ENCODE assay signal across 6 cellular contexts in genomic region chr1:155126494-155127104, GRCh38. TPM values are rescaled to one million over a fixed set of nuclear protein-coding genes. Genes with fewer than 3 reads are reported as not detected.
DNase-seq lines count a peak whose midpoint lies in the region; ATAC-seq, FAIRE-seq and TF ChIP-seq lines count a peak whose summit lies in the region.

No MANE protein-coding gene starts in this region.

- H2AFZ ChIP-seq in K562 (ENCODE audit: low read depth, low read length) (peak overlapping the region; percentile 91), mesenchymal stem cell (ENCODE audit: low read depth, low read length) (peak overlapping the region; percentile 36)

- no peak overlapping the region for H2AK5ac ChIP-seq in mesenchymal stem cell (ENCODE audit: low read length, severe bottlenecking)

- DNase-seq in BE2C, result no peak
- peak; percentile 73 for DNase-seq in NCI-H2227 (lab: John Stamatoyannopoulos, UW; ENCODE audit: unreplicated experiment)
- peak in 3 of 4 experiments; percentile 41 to 68 (median 65) for DNase-seq in K562 (ENCODE audit: extremely low read depth in 1 of 4, low spot score in 3 of 4)
- DNase-seq in mesenchymal stem cell, result peak; percentile 74
- no peak for DNase-seq in NOMO-1 (lab: John Stamatoyannopoulos, UW; ENCODE audit: unreplicated experiment in 2 of 2)

- in situ Hi-C loops in K562 (cut with MboI), result no loop called here

- H3K36me3 ChIP-seq in BE2C, result no peaks in the 10 kb centered on the region
- 0 out of 3 replicates have a peak, but pooled peaks cover 2% of the 10 kb centered on the region for H3K36me3 ChIP-seq in K562 (ENCODE audit: control insufficient read depth, insufficient read depth, low read length)
- H3K36me3 ChIP-seq in mesenchymal stem cell (ENCODE audit: control insufficient read depth in 1 of 2, insufficient read depth in 2 of 2, low read depth in 1 of 2, low read length in 2 of 2), result peaks cover 0 to 4% of the 10 kb centered on the region in 2 experiments

- peak overlapping the region; percentile 7 for H4K91ac ChIP-seq in mesenchymal stem cell (ENCODE audit: low read length)

- no peak for TF ChIP-seq POLR2A in K562 (conservative IDR thresholded peaks at IDR 0.05)

- H2BK5ac ChIP-seq in mesenchymal stem cell (ENCODE audit: low read depth, low read length, poor library complexity, severe bottlenecking), result peak overlapping the region; percentile 48

- H3K23ac ChIP-seq in mesenchymal stem cell (ENCODE audit: low read length in 2 of 2), result peak overlapping the region in 1 of 2 experiments; percentile 62

- H3K4me3 ChIP-seq in BE2C (ENCODE audit: low read depth, low read length), result peak overlapping the region; percentile 70
- H3K4me3 ChIP-seq in K562, result no peak overlapping the region; the same call in 1 of the 2 replicates
- peak overlapping the region; percentile 23 to 69 for H3K4me3 ChIP-seq in mesenchymal stem cell (ENCODE audit: insufficient read depth in 1 of 2, low read depth in 1 of 2, low read length in 2 of 2)

- no peaks in the 10 kb centered on the region for H3K9me1 ChIP-seq in K562 (ENCODE audit: control insufficient read depth, insufficient read depth, low read length)

- ATAC-seq in K562 (peak; percentile 36), HG02973 (IDR thresholded peaks at IDR 0.05; ENCODE audit: unreplicated experiment) (no peak)

- peak overlapping the region in 1 of 2 experiments; percentile 50 for H3K4ac ChIP-seq in mesenchymal stem cell (ENCODE audit: low read depth in 1 of 2, low read length in 2 of 2)

- intact Hi-C loops in K562 (cut with micrococcal nuclease), result no loop called here

- H3K18ac ChIP-seq in mesenchymal stem cell (ENCODE audit: low read depth in 1 of 2, low read length in 2 of 2), result peak overlapping the region in 1 of 2 experiments; percentile 0

- H3K79me2 ChIP-seq in K562 (ENCODE audit: control insufficient read depth, insufficient read depth, low read length), result peaks cover 2% of the 10 kb centered on the region; the same call in 1 of the 3 replicates

- H3K4me1 ChIP-seq in BE2C, result peaks cover 32% of the 10 kb centered on the region
- H3K4me1 ChIP-seq in K562 (replicated peaks in 1 of 2; ENCODE audit: control insufficient read depth in 2 of 2, insufficient read depth in 2 of 2, low read length in 2 of 2), result peaks cover 40 to 57% of the 10 kb centered on the region in 2 experiments
- H3K4me1 ChIP-seq in mesenchymal stem cell (ENCODE audit: control insufficient read depth, insufficient read depth, low read depth, low read length), result peaks cover 51% of the 10 kb centered on the region

- no peak for TF ChIP-seq RAD21 in K562 (CRISPR knock-in tag; conservative IDR thresholded peaks at IDR 0.05 in 1 of 2, IDR thresholded peaks at IDR 0.05 in 1 of 2)

- H4K20me1 ChIP-seq in K562 (replicated peaks; ENCODE audit: control insufficient read depth, insufficient read depth, low read length), result no peaks in the 10 kb centered on the region

- FAIRE-seq in K562 (lab: Jason Lieb, UNC), result peak; percentile 75

- H3K9ac ChIP-seq in K562 (ENCODE audit: insufficient read depth in 1 of 2, low read depth in 2 of 2, low read length in 2 of 2) (peak overlapping the region in 1 of 2 experiments; percentile 94; a peak in 2 of 4 replicates), mesenchymal stem cell (ENCODE audit: low read length) (no peak overlapping the region)

- H2BK15ac ChIP-seq in mesenchymal stem cell (ENCODE audit: low read depth, poor library complexity, severe bottlenecking), result no peak overlapping the region

- no TSS peak for BruUV-seq in K562 (replicated peaks; lab: Mats Ljungman, UMichigan)

- TF ChIP-seq EP300 in K562 (IDR thresholded peaks at IDR 0.05; ENCODE audit: low read length), result no peak

- peak overlapping the region; percentile 7 for H4K8ac ChIP-seq in mesenchymal stem cell (ENCODE audit: low read length)

- no peak overlapping the region for H3K14ac ChIP-seq in mesenchymal stem cell (ENCODE audit: low read length in 2 of 2)

- peak overlapping the region; percentile 72 for H3K4me2 ChIP-seq in K562 (ENCODE audit: insufficient read depth, low read length)
- H3K4me2 ChIP-seq in mesenchymal stem cell (ENCODE audit: low read length, poor library complexity, severe bottlenecking), result peak overlapping the region; percentile 94

- H2BK120ac ChIP-seq in mesenchymal stem cell (ENCODE audit: low read depth, low read length), result no peak overlapping the region

- H3K27ac ChIP-seq in K562 (ENCODE audit: extremely low read depth, low read depth, low read length), result no peak overlapping the region
- H3K27ac ChIP-seq in mesenchymal stem cell (ENCODE audit: low read length, poor library complexity, severe bottlenecking), result no peak overlapping the region

- H3K9me3 ChIP-seq in BE2C, result peaks cover 2% of the 10 kb centered on the region; the same call in 1 of the 2 replicates
- H3K9me3 ChIP-seq in K562 (replicated peaks; ENCODE audit: control insufficient read depth, insufficient read depth, low read depth, low read length), result no peaks in the 10 kb centered on the region
- H3K9me3 ChIP-seq in mesenchymal stem cell (ENCODE audit: control insufficient read depth, low read length), result no peaks in the 10 kb centered on the region

- H3K27me3 ChIP-seq in BE2C, result no peaks in the 10 kb centered on the region
- H3K27me3 ChIP-seq in K562 (ENCODE audit: control insufficient read depth in 2 of 2, insufficient read depth in 2 of 2, low read length in 2 of 2), result no peaks in the 10 kb centered on the region
- peaks cover 52 to 82% of the 10 kb centered on the region in 2 experiments for H3K27me3 ChIP-seq in mesenchymal stem cell (ENCODE audit: control insufficient read depth in 1 of 2, insufficient read depth in 1 of 2, low read length in 2 of 2)

- 20% methylated on average over 19 of the region's 36 CpGs for WGBS in K562 (ENCODE audit: insufficient coverage, low coverage, missing lambda C conversion rate)
- WGBS in mesenchymal stem cell, result under 1% methylated on average over 36 of the region's 36 CpGs

- peak overlapping the region in 1 of 2 experiments; percentile 57 for H2BK12ac ChIP-seq in mesenchymal stem cell (ENCODE audit: low read length in 2 of 2)

- H3K79me1 ChIP-seq in mesenchymal stem cell (replicated peaks; ENCODE audit: low read length, poor library complexity, severe bottlenecking), result no peaks in the 10 kb centered on the region

- POLR2A ChIA-PET in K562 (lab: Yijun Ruan, JAX), result no interaction called here

- CTCF ChIA-PET in K562 (lab: Yijun Ruan, JAX; ENCODE audit: low intra/inter-chr PET ratio), result no interaction called here

- TF ChIP-seq CTCF in BE2C (IDR thresholded peaks at IDR 0.05; ENCODE audit: low read depth, low read length), result no peak
- no peak for TF ChIP-seq CTCF in K562 (IDR thresholded peaks at IDR 0.05 in 2 of 3, conservative IDR thresholded peaks at IDR 0.05 in 1 of 3; ENCODE audit: insufficient read depth in 2 of 3, low read depth in 1 of 3, low read length in 3 of 3)

RNA-seq across cellular contexts. Expression of gene EFNA1, which starts 1.1 kb away (rescaled TPM):
- 6.7 TPM for polyA plus RNA-seq in BE2C (2012; ENCODE audit: insufficient read depth, insufficient read length, low read depth)
- 5.1 and 11.1 TPM in 2 replicates for total RNA-seq in K562 (2011; cell fraction: chromatin; rRNA removed; ENCODE audit: low replicate concordance)
- 14.3 and 14.5 TPM in 2 replicates for total RNA-seq in K562 (2011; cell fraction: nucleolus; rRNA removed)
- 10.1 and 15.0 TPM in 2 replicates for total RNA-seq in K562 (2011; cell fraction: nucleoplasm; rRNA removed)
- total RNA-seq in K562 (2014; rRNA removed) (2.5 and 2.6 TPM in 2 replicates), K562 (2014; rRNA removed; fragmentation: Illumina TruSeq; extraction: Trizol) (1.9 and 2.1 TPM in 2 replicates), K562 (2015; rRNA removed; fragmentation: Illumina TruSeq; extraction: Trizol) (3.3 and 3.7 TPM in 2 replicates), K562 (2021) (2.6 and 2.7 TPM in 2 replicates)
- polyA plus RNA-seq in K562 (2011; rRNA removed) (9.3 and 14.1 TPM in 2 replicates), K562 (2014; fragmentation: Illumina TruSeq; extraction: Trizol) (3.0 and 3.5 TPM in 2 replicates), K562 (2014; fragmentation: Nextera tagmentation; extraction: Ambion mirVana) (1 to 10 TPM; 3.7 TPM), K562 (2014; rRNA removed) (2.8 and 5.3 TPM in 2 replicates)
- 12.2 and 13.8 TPM in 2 replicates for polyA plus RNA-seq in K562 (2011; cell fraction: cytosol; rRNA removed)
- 9.8 and 11.9 TPM in 2 replicates for polyA plus RNA-seq in K562 (2011; cell fraction: nucleus; rRNA removed)
- 3.3 and 4.8 TPM in 2 replicates for polyA plus RNA-seq in K562 (2012)
- 5.8 and 6.6 TPM in 2 replicates for polyA minus RNA-seq in K562 (2011; rRNA and poly(A)+ RNA removed)
- polyA minus RNA-seq in K562 (2011; cell fraction: cytosol; rRNA and poly(A)+ RNA removed), result 8.0 and 16.9 TPM in 2 replicates
- polyA minus RNA-seq in K562 (2011; cell fraction: nucleus; rRNA and poly(A)+ RNA removed), result 3.9 and 4.4 TPM in 2 replicates
- 0.62 TPM for polyA plus RNA-seq in mesenchymal stem cell (2013, experiment 1 of 2)
- 0.53 TPM for polyA plus RNA-seq in mesenchymal stem cell (2013, experiment 2 of 2)

RNA-seq across cellular contexts. Expression of gene SLC50A1, which starts 9.1 kb away (rescaled TPM):
- 37.1 TPM for polyA plus RNA-seq in BE2C (2012; ENCODE audit: insufficient read depth, insufficient read length, low read depth)
- total RNA-seq in K562 (2011; cell fraction: chromatin; rRNA removed; ENCODE audit: low replicate concordance), result 42.6 and 72.0 TPM in 2 replicates
- 92.6 and 100 TPM in 2 replicates for total RNA-seq in K562 (2011; cell fraction: nucleolus; rRNA removed)
- total RNA-seq in K562 (2011; cell fraction: nucleoplasm; rRNA removed), result 93.1 and 101 TPM in 2 replicates
- total RNA-seq in K562 (2014; rRNA removed), result 59.2 and 68.1 TPM in 2 replicates
- total RNA-seq in K562 (2014; rRNA removed; fragmentation: Illumina TruSeq; extraction: Trizol), result 52.2 and 58.7 TPM in 2 replicates
- 62.7 and 64.0 TPM in 2 replicates for total RNA-seq in K562 (2015; rRNA removed; fragmentation: Illumina TruSeq; extraction: Trizol)
- 46.5 and 50.0 TPM in 2 replicates for total RNA-seq in K562 (2021)
- 88.3 and 91.9 TPM in 2 replicates for polyA plus RNA-seq in K562 (2011; rRNA removed)
- polyA plus RNA-seq in K562 (2011; cell fraction: cytosol; rRNA removed), result 161 TPM in 2 replicates
- polyA plus RNA-seq in K562 (2011; cell fraction: nucleus; rRNA removed), result 30.6 and 31.3 TPM in 2 replicates
- polyA plus RNA-seq in K562 (2012), result 55.7 and 78.0 TPM in 2 replicates
- polyA plus RNA-seq in K562 (2014; fragmentation: Illumina TruSeq; extraction: Trizol), result 86.2 and 96.6 TPM in 2 replicates
- polyA plus RNA-seq in K562 (2014; fragmentation: Nextera tagmentation; extraction: Ambion mirVana), result 100 to 1,000 TPM; 103 to 132 TPM
- polyA plus RNA-seq in K562 (2014; rRNA removed), result 91.7 and 99.4 TPM in 2 replicates
- polyA minus RNA-seq in K562 (2011; rRNA and poly(A)+ RNA removed), result 36.3 and 45.8 TPM in 2 replicates
- polyA minus RNA-seq in K562 (2011; cell fraction: cytosol; rRNA and poly(A)+ RNA removed), result 23.1 and 29.2 TPM in 2 replicates
- 8.1 and 9.3 TPM in 2 replicates for polyA minus RNA-seq in K562 (2011; cell fraction: nucleus; rRNA and poly(A)+ RNA removed)
- polyA plus RNA-seq in mesenchymal stem cell (2013, experiment 1 of 2), result 41.0 TPM
- 42.4 TPM for polyA plus RNA-seq in mesenchymal stem cell (2013, experiment 2 of 2)

RNA-seq across cellular contexts. Expression of gene DPM3, which starts 13.7 kb away (rescaled TPM):
- 221 TPM for polyA plus RNA-seq in BE2C (2012; ENCODE audit: insufficient read depth, insufficient read length, low read depth)
- 7.1 and 27.9 TPM in 2 replicates for total RNA-seq in K562 (2011; cell fraction: chromatin; rRNA removed; ENCODE audit: low replicate concordance)
- 73.0 and 77.4 TPM in 2 replicates for total RNA-seq in K562 (2011; cell fraction: nucleolus; rRNA removed)
- total RNA-seq in K562 (2011; cell fraction: nucleoplasm; rRNA removed), result 47.4 and 60.5 TPM in 2 replicates
- total RNA-seq in K562 (2014; rRNA removed), result 41.3 and 45.1 TPM in 2 replicates
- 1.8 and 3.7 TPM in 2 replicates for total RNA-seq in K562 (2014; rRNA removed; fragmentation: Illumina TruSeq; extraction: Trizol)
- total RNA-seq in K562 (2015; rRNA removed; fragmentation: Illumina TruSeq; extraction: Trizol), result 34.2 and 40.0 TPM in 2 replicates
- total RNA-seq in K562 (2021), result 92.1 and 94.2 TPM in 2 replicates
- 27.1 and 62.3 TPM in 2 replicates for polyA plus RNA-seq in K562 (2011; rRNA removed)
- 209 and 283 TPM in 2 replicates for polyA plus RNA-seq in K562 (2011; cell fraction: cytosol; rRNA removed)
- 63.1 and 75.1 TPM in 2 replicates for polyA plus RNA-seq in K562 (2011; cell fraction: nucleus; rRNA removed)
- 123 and 131 TPM in 2 replicates for polyA plus RNA-seq in K562 (2012)
- 8.6 and 59.7 TPM in 2 replicates for polyA plus RNA-seq in K562 (2014; fragmentation: Illumina TruSeq; extraction: Trizol)
- polyA plus RNA-seq in K562 (2014; fragmentation: Nextera tagmentation; extraction: Ambion mirVana), result 10 to 100 TPM; 12.6 to 36.4 TPM
- 120 and 141 TPM in 2 replicates for polyA plus RNA-seq in K562 (2014; rRNA removed)
- polyA minus RNA-seq in K562 (2011; rRNA and poly(A)+ RNA removed), result 6.0 and 10.0 TPM in 2 replicates
- polyA minus RNA-seq in K562 (2011; cell fraction: cytosol; rRNA and poly(A)+ RNA removed), result 11.5 and 13.6 TPM in 2 replicates
- polyA minus RNA-seq in K562 (2011; cell fraction: nucleus; rRNA and poly(A)+ RNA removed), result 12.2 and 13.9 TPM in 2 replicates
- polyA plus RNA-seq in mesenchymal stem cell (2013, experiment 1 of 2), result 176 TPM
- polyA plus RNA-seq in mesenchymal stem cell (2013, experiment 2 of 2), result 182 TPM

RNA-seq across cellular contexts. Expression of gene KRTCAP2, which starts 46.5 kb away (rescaled TPM):
- 420 TPM for polyA plus RNA-seq in BE2C (2012; ENCODE audit: insufficient read depth, insufficient read length, low read depth)
- total RNA-seq in K562 (2011; cell fraction: chromatin; rRNA removed; ENCODE audit: low replicate concordance), result 114 and 195 TPM in 2 replicates
- total RNA-seq in K562 (2011; cell fraction: nucleolus; rRNA removed), result 338 and 376 TPM in 2 replicates
- total RNA-seq in K562 (2011; cell fraction: nucleoplasm; rRNA removed), result 298 TPM in 2 replicates
- 211 and 255 TPM in 2 replicates for total RNA-seq in K562 (2014; rRNA removed)
- total RNA-seq in K562 (2014; rRNA removed; fragmentation: Illumina TruSeq; extraction: Trizol), result 226 and 244 TPM in 2 replicates
- total RNA-seq in K562 (2015; rRNA removed; fragmentation: Illumina TruSeq; extraction: Trizol), result 290 and 294 TPM in 2 replicates
- total RNA-seq in K562 (2021), result 243 and 253 TPM in 2 replicates
- 129 and 178 TPM in 2 replicates for polyA plus RNA-seq in K562 (2011; rRNA removed)
- 462 and 551 TPM in 2 replicates for polyA plus RNA-seq in K562 (2011; cell fraction: cytosol; rRNA removed)
- 206 and 232 TPM in 2 replicates for polyA plus RNA-seq in K562 (2011; cell fraction: nucleus; rRNA removed)
- polyA plus RNA-seq in K562 (2012), result 327 and 494 TPM in 2 replicates
- 418 and 443 TPM in 2 replicates for polyA plus RNA-seq in K562 (2014; fragmentation: Illumina TruSeq; extraction: Trizol)
- 100 to 1,000 TPM; 429 to 436 TPM for polyA plus RNA-seq in K562 (2014; fragmentation: Nextera tagmentation; extraction: Ambion mirVana)
- 126 and 196 TPM in 2 replicates for polyA plus RNA-seq in K562 (2014; rRNA removed)
- 153 and 212 TPM in 2 replicates for polyA minus RNA-seq in K562 (2011; rRNA and poly(A)+ RNA removed)
- polyA minus RNA-seq in K562 (2011; cell fraction: cytosol; rRNA and poly(A)+ RNA removed), result 167 and 266 TPM in 2 replicates
- polyA minus RNA-seq in K562 (2011; cell fraction: nucleus; rRNA and poly(A)+ RNA removed), result 51.4 and 83.0 TPM in 2 replicates
- polyA plus RNA-seq in mesenchymal stem cell (2013, experiment 1 of 2), result 350 TPM
- 358 TPM for polyA plus RNA-seq in mesenchymal stem cell (2013, experiment 2 of 2)

RNA-seq across cellular contexts. Expression of gene TRIM46, which starts 47.0 kb away (rescaled TPM):
- polyA plus RNA-seq in BE2C (2012; ENCODE audit: insufficient read depth, insufficient read length, low read depth), result 25.0 TPM
- total RNA-seq in K562 (2011; cell fraction: chromatin; rRNA removed; ENCODE audit: low replicate concordance), result 0.95 and 1.8 TPM in 2 replicates
- total RNA-seq in K562 (2011; cell fraction: nucleolus; rRNA removed), result 0.67 and 0.92 TPM in 2 replicates
- total RNA-seq in K562 (2011; cell fraction: nucleoplasm; rRNA removed), result 0.66 and 1.1 TPM in 2 replicates
- total RNA-seq in K562 (2014; rRNA removed) (0.04 and 0.05 TPM in 2 replicates), K562 (2014; rRNA removed; fragmentation: Illumina TruSeq; extraction: Trizol) (not detected in 2 replicates), K562 (2015; rRNA removed; fragmentation: Illumina TruSeq; extraction: Trizol) (0.14 TPM in 1 of 2 replicates, not detected in the other), K562 (2021) (0.22 and 0.60 TPM in 2 replicates)
- polyA plus RNA-seq in K562 (2011; rRNA removed) (0.08 and 0.12 TPM in 2 replicates), K562 (2014; fragmentation: Illumina TruSeq; extraction: Trizol) (0.15 and 0.18 TPM in 2 replicates), K562 (2014; fragmentation: Nextera tagmentation; extraction: Ambion mirVana) (not detected), K562 (2014; rRNA removed) (0.11 and 0.41 TPM in 2 replicates)
- polyA plus RNA-seq in K562 (2011; cell fraction: cytosol; rRNA removed), result 0.13 and 0.18 TPM in 2 replicates
- 0.59 and 0.64 TPM in 2 replicates for polyA plus RNA-seq in K562 (2011; cell fraction: nucleus; rRNA removed)
- 0.16 and 0.29 TPM in 2 replicates for polyA plus RNA-seq in K562 (2012)
- polyA minus RNA-seq in K562 (2011; rRNA and poly(A)+ RNA removed), result 0.09 TPM in 1 of 2 replicates, not detected in the other
- polyA minus RNA-seq in K562 (2011; cell fraction: cytosol; rRNA and poly(A)+ RNA removed), result not detected in 2 replicates
- 0.13 TPM in 1 of 2 replicates, not detected in the other for polyA minus RNA-seq in K562 (2011; cell fraction: nucleus; rRNA and poly(A)+ RNA removed)
- 7.1 TPM for polyA plus RNA-seq in mesenchymal stem cell (2013, experiment 1 of 2)
- 6.5 TPM for polyA plus RNA-seq in mesenchymal stem cell (2013, experiment 2 of 2)

Comparison
In these comparisons a context has a peak if more than half of its experiments do, and no peak if none do; other contexts are left out.
1. DNase-seq: peak in NCI-H2227 (single experiment), K562 (3 of 4) and mesenchymal stem cell (single experiment); none in BE2C (single experiment) and NOMO-1 (0 of 2).